ENCODE assay signal across 8 cellular contexts in the genomic region with DNA sequence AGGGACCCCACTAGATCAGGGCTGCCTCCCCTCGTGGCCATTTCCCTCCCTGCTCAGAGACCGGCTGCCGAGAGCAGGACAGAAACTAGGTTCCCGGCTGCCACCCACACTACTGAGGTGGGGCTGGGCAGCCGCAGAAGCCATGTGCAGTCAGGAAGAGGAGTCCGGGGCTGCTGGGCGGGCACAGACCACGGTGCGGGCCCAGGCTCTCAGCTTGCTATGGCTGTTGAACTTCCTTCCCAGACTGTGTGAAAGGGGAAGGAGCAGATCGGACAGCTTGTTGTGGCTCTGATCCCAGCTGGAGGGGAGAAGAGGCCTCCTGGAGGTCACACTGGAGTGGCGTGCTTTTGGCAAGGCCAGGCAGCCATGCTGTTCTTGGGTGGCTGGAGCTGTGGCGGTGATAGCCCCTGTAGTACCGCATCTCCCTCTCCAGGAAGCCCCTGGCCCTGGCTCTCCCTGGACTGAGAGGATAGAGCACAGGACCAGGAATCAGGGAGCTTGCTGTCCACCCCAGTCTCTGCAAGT. TPM values are rescaled to one million over a fixed set of nuclear protein-coding genes. Genes with fewer than 3 reads are reported as not detected.
A peak's percentile ranks its signal among the peaks of the same experiment; 100 is the strongest.
DNase-seq lines count a peak whose midpoint lies in the region; ATAC-seq, FAIRE-seq and TF ChIP-seq lines count a peak whose summit lies in the region.

No MANE protein-coding gene starts in this region.

- H3K79me2 ChIP-seq in ACC112 (ENCODE audit: control insufficient read depth, insufficient read depth, low read length, unreplicated experiment): peaks cover 90% of the 10 kb centered on the region

- H3K36me3 Mint-ChIP-seq in activated naive CD8-positive, alpha-beta T cell treated with anti-CD3 and anti-CD28 coated beads, Interleukin-2, amount 10 ng/mL, durations not matched to agents 7 days and 5 days: peaks cover 15% of the 10 kb centered on the region

- peak overlapping the region; percentile 76 for H3K4me3 Mint-ChIP-seq in activated naive CD8-positive, alpha-beta T cell treated with anti-CD3 and anti-CD28 coated beads, Interleukin-2, amount 10 ng/mL, durations not matched to agents 7 days and 5 days

- peak; percentile 76 for ATAC-seq in activated naive CD8-positive, alpha-beta T cell treated with anti-CD3 and anti-CD28 coated beads, Interleukin-2, amount 10 ng/mL, durations not matched to agents 7 days and 5 days (ENCODE audit: low read depth)
- ATAC-seq in HG03457 (IDR thresholded peaks at IDR 0.05; ENCODE audit: unreplicated experiment): no peak

- H3K9me3 Mint-ChIP-seq in activated naive CD8-positive, alpha-beta T cell treated with anti-CD3 and anti-CD28 coated beads, Interleukin-2, amount 10 ng/mL, durations not matched to agents 7 days and 5 days: no peaks in the 10 kb centered on the region

- no peaks in the 10 kb centered on the region for H3K9me3 ChIP-seq in kidney (ENCODE audit: control insufficient read depth in 1 of 2, low read length in 2 of 2)
- no peaks in the 10 kb centered on the region for H3K9me3 ChIP-seq in subcutaneous abdominal adipose tissue (ENCODE audit: control insufficient read depth in 5 of 5, low read length in 5 of 5)

- H3K27ac ChIP-seq in ACC112 (ENCODE audit: low read depth, low read length) (0 out of 2 replicates have a peak overlapping the region, but pooled peaks have one; percentile 0), kidney (ENCODE audit: low read depth in 2 of 2, low read length in 2 of 2) (peak overlapping the region; percentile 56 to 81), subcutaneous abdominal adipose tissue (ENCODE audit: low read depth, low read length) (peak overlapping the region; percentile 78)

- TF ChIP-seq CTCF in kidney (IDR thresholded peaks at IDR 0.05; ENCODE audit: borderline replicate concordance, extremely low read depth, insufficient read depth): no peak

- H3K9ac ChIP-seq in kidney (ENCODE audit: low read length in 2 of 2) (peak overlapping the region in 1 of 2 donors; percentile 41), subcutaneous abdominal adipose tissue (ENCODE audit: low read length in 5 of 5) (peak overlapping the region; percentile 21 to 48 (median 38))

- peaks cover 42% of the 10 kb centered on the region for H3K4me1 Mint-ChIP-seq in activated naive CD8-positive, alpha-beta T cell treated with anti-CD3 and anti-CD28 coated beads, Interleukin-2, amount 10 ng/mL, durations not matched to agents 7 days and 5 days

- peaks cover 5% of the 10 kb centered on the region; the same call in 1 of the 2 replicates for H3K36me3 ChIP-seq in ACC112 (ENCODE audit: insufficient read depth, low read length)
- no peaks in the 10 kb centered on the region for H3K36me3 ChIP-seq in kidney (ENCODE audit: control insufficient read depth in 1 of 2, insufficient read depth in 2 of 2, low read length in 2 of 2)
- peaks cover 0 to 3% (median 0%) of the 10 kb centered on the region in 5 donors for H3K36me3 ChIP-seq in subcutaneous abdominal adipose tissue (ENCODE audit: control insufficient read depth in 5 of 5, insufficient read depth in 5 of 5, low read length in 5 of 5)

- no peaks in the 10 kb centered on the region for H3K27me3 ChIP-seq in ACC112 (ENCODE audit: insufficient read depth, low read length)
- H3K27me3 ChIP-seq in subcutaneous abdominal adipose tissue (ENCODE audit: control insufficient read depth in 5 of 5, insufficient read depth in 4 of 5, low read length in 5 of 5): no peaks in the 10 kb centered on the region

- peaks cover 70% of the 10 kb centered on the region for H3K4me1 ChIP-seq in ACC112 (ENCODE audit: control insufficient read depth, insufficient read depth, low read length, unreplicated experiment)
- peaks cover 51% of the 10 kb centered on the region in 2 donors for H3K4me1 ChIP-seq in kidney (ENCODE audit: control insufficient read depth in 1 of 2, insufficient read depth in 1 of 2, low read depth in 1 of 2, low read length in 2 of 2)
- H3K4me1 ChIP-seq in subcutaneous abdominal adipose tissue (ENCODE audit: control insufficient read depth in 5 of 5, insufficient read depth in 5 of 5, low read length in 5 of 5): peaks cover 27 to 71% (median 68%) of the 10 kb centered on the region in 5 donors

- DNase-seq in HUDEP-2 (lab: John Stamatoyannopoulos, UW; ENCODE audit: unreplicated experiment in 76 of 76) (peak in 42 of 76 experiments; percentile 7 to 70 (median 26)), kidney (peak; percentile 87), NCI-H146 (lab: John Stamatoyannopoulos, UW) (no peak), NCI-H2029 (lab: John Stamatoyannopoulos, UW) (no peak)
- peak; percentile 54 for DNase-seq in activated naive CD8-positive, alpha-beta T cell treated with anti-CD3 and anti-CD28 coated beads, Interleukin-2, amount 10 ng/mL, durations not matched to agents 7 days and 5 days

- peak overlapping the region; percentile 94 for H3K27ac Mint-ChIP-seq in activated naive CD8-positive, alpha-beta T cell treated with anti-CD3 and anti-CD28 coated beads, Interleukin-2, amount 10 ng/mL, durations not matched to agents 7 days and 5 days

- intact Hi-C loops in kidney (cut with DNase I): no loop called here

- no peak for FAIRE-seq in kidney (lab: Jason Lieb, UNC)

- no peaks in the 10 kb centered on the region for H3K27me3 Mint-ChIP-seq in activated naive CD8-positive, alpha-beta T cell treated with anti-CD3 and anti-CD28 coated beads, Interleukin-2, amount 10 ng/mL, durations not matched to agents 7 days and 5 days

- POLR2A ChIA-PET in activated naive CD8-positive, alpha-beta T cell treated with anti-CD3 and anti-CD28 coated beads, Interleukin-2, amount 10 ng/mL, durations not matched to agents 7 days and 5 days (lab: Charles Lee): interaction anchor here (0.8 to 1.9 kb wide), 4 partner anchors 10 to 17 kb away, joined by 3 to 7 read pairs (median 4); no protein-coding TSS in a partner anchor

- H3K4me3 ChIP-seq in ACC112 (ENCODE audit: low read depth, low read length): no peak overlapping the region
- H3K4me3 ChIP-seq in kidney (ENCODE audit: low read length in 2 of 2): peak overlapping the region in 1 of 2 donors; percentile 26
- peak overlapping the region; percentile 17 to 34 (median 19) for H3K4me3 ChIP-seq in subcutaneous abdominal adipose tissue (ENCODE audit: low read depth in 1 of 5, low read length in 5 of 5)

- H2AFZ ChIP-seq in ACC112 (ENCODE audit: low read length, unreplicated experiment): no peak overlapping the region

RNA-seq across cellular contexts. Expression of gene HK1, which starts 56.8 kb away (rescaled TPM):
- total RNA-seq in activated naive CD8-positive, alpha-beta T cell treated with anti-CD3 and anti-CD28 coated beads, Interleukin-2, amount 10 ng/mL, durations not matched to agents 7 days and 5 days: 100 to 1,000 TPM; 118 to 123 TPM
- 84.9 TPM for total RNA-seq in kidney
- polyA plus RNA-seq in kidney (ENCODE audit: insufficient read depth, low read depth, low replicate concordance): 35.9 TPM

Comparison
In these comparisons a context has a peak if more than half of its experiments do, and no peak if none do; other contexts are left out.
1. H3K27ac ChIP-seq: peak in every context shown above with its lines; median percentile 78 in subcutaneous abdominal adipose tissue; 68 in kidney; 0 in ACC112.
2. DNase-seq: peak in HUDEP-2 (42 of 76), activated naive CD8-positive, alpha-beta T cell treated with anti-CD3 and anti-CD28 coated beads, Interleukin-2, amount 10 ng/mL, durations not matched to agents 7 days and 5 days (single experiment) and kidney (single experiment); none in NCI-H146 (single experiment) and NCI-H2029 (single experiment).